In the genomic region with DNA sequence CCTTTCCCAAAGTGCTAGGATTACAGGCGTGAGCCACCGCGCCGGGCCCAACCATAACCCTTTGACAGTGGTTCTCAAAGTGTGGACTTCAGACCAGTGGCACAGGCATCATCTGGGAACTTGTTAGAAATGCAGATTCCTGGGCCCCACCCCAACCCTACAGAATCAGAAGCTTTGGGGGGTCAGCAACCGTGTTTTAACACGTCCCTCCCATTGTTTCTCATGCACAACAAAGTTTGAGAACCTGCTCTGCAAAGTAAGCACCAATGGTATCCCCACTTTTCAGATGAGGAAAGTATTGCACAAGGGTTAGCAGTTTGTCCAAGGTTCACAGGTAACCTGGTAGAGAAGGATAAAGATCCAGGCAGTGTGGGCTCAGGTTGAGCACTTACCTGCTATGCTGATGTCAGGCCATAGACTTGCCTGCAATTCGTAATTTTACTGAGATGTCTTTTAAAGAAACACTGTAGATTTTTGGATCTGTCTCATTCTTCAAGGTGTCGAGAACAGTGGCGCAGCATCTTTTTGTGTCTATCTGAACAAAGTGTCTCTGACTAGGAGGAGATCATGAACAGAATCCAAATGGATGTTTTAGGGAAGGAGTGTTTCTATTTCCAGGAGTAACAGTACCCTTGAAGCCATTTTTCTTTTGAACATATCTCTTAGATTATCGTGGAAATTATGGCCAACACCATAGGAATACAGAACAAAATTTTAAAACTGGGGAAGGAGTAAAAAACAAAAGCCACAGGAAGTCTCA, we compare ENCODE assay signal across 12 cellular contexts. TPM values are rescaled to one million over a fixed set of nuclear protein-coding genes. Genes with fewer than 3 reads are reported as not detected.
DNase-seq lines count a peak whose midpoint lies in the region; ATAC-seq, FAIRE-seq and TF ChIP-seq lines count a peak whose summit lies in the region.
"Had no signal": no experiment of that assay in that cellular context is flagged by ENCODE, and none has a peak within 500 bp of the region (broad histone marks: within the 10 kb centered on the region; RNA-seq: fewer than 3 reads in every experiment).

No MANE protein-coding gene starts in this region.

- intact Hi-C loops in IMR-90 (cut with micrococcal nuclease) (loop anchor here (2.0 kb wide), 1 partner anchor 42 kb away; the partner anchor contains the start of gene SHQ1), K562 (cut with micrococcal nuclease) (no loop called here), left lung (cut with DNase I) (no loop called here)

- H3K4me2 ChIP-seq in IMR-90 (ENCODE audit: low read depth, low read length) (peak overlapping the region; percentile 45), K562 (ENCODE audit: insufficient read depth, low read length) (no peak overlapping the region)

- H3K4me3 ChIP-seq in IMR-90 (ENCODE audit: insufficient read depth, low read depth, low read length) (no peak overlapping the region), K562 (no peak overlapping the region), left lung (no peak overlapping the region)

- H2AK5ac ChIP-seq in IMR-90 (ENCODE audit: low read depth, low read length): peak overlapping the region; percentile 77; the same call in 1 of the 2 replicates

- FAIRE-seq in K562 (lab: Jason Lieb, UNC): no peak

- H2BK15ac ChIP-seq in IMR-90 (ENCODE audit: low read depth, low read length): peak overlapping the region; percentile 97; the same call in 2 of the 3 replicates

- H3K79me2 ChIP-seq in K562 (ENCODE audit: control insufficient read depth, insufficient read depth, low read length): no peaks in the 10 kb centered on the region

- peak overlapping the region; percentile 80 for H3K18ac ChIP-seq in IMR-90 (ENCODE audit: low read depth, low read length)

- H2AFZ ChIP-seq in IMR-90 (replicated peaks; ENCODE audit: low read length, poor library complexity): no peak overlapping the region
- no peak overlapping the region for H2AFZ ChIP-seq in K562 (ENCODE audit: low read depth, low read length)

- H3K27me3 ChIP-seq in IMR-90 (ENCODE audit: control insufficient read depth, insufficient read depth, low read length) (no peaks in the 10 kb centered on the region), K562 (ENCODE audit: control insufficient read depth in 2 of 2, insufficient read depth in 2 of 2, low read length in 2 of 2) (no peaks in the 10 kb centered on the region), left lung (peaks cover 0 to 41% of the 10 kb centered on the region in 2 donors)

- H2AK9ac ChIP-seq in IMR-90 (replicated peaks; ENCODE audit: low read depth, low read length, poor library complexity): no peak overlapping the region

- H3K36me3 ChIP-seq in IMR-90 (ENCODE audit: control insufficient read depth, insufficient read depth, low read length) (peaks cover 1% of the 10 kb centered on the region; the same call in 1 of the 2 replicates), K562 (ENCODE audit: control insufficient read depth, insufficient read depth, low read length) (no peaks in the 10 kb centered on the region), left lung (no peaks in the 10 kb centered on the region)

- H3K4me1 ChIP-seq in IMR-90 (ENCODE audit: control insufficient read depth, insufficient read depth, low read length) (peaks cover 21% of the 10 kb centered on the region), K562 (replicated peaks in 1 of 2; ENCODE audit: control insufficient read depth in 2 of 2, insufficient read depth in 2 of 2, low read length in 2 of 2) (peaks cover 4 to 25% of the 10 kb centered on the region in 2 experiments; a peak in 3 of 5 replicates), left lung (peaks cover 0 to 40% of the 10 kb centered on the region in 2 donors)

- H4K8ac ChIP-seq in IMR-90 (ENCODE audit: low read depth in 2 of 2, low read length in 2 of 2): peak overlapping the region; percentile 44 to 53; a peak in 3 of 4 replicates

- peak overlapping the region; percentile 73 for H3K4ac ChIP-seq in IMR-90 (ENCODE audit: low read depth, low read length)

- in situ Hi-C loops in IMR-90 (cut with MboI; ENCODE audit: low sequenced_read_pairs) (no loop called here), K562 (cut with MboI) (no loop called here)

- DNase-seq in IMR-90: no peak
- DNase-seq in K562 (ENCODE audit: extremely low read depth in 1 of 4, low spot score in 3 of 4): no peak
- DNase-seq in left lung: no peak
- DNase-seq in substantia nigra (lab: John Stamatoyannopoulos, UW): peak in 4 of 49 donors; percentile 23 to 54 (median 26)
- no peak for DNase-seq in NCI-H2081 (lab: John Stamatoyannopoulos, UW)
- no peak for DNase-seq in NCI-H2196 (lab: John Stamatoyannopoulos, UW; ENCODE audit: unreplicated experiment)
- no peak for DNase-seq in activated effector memory CD4-positive, alpha-beta T cell treated with Interleukin-2 at 50 U/mL for 16 hours
- DNase-seq: activated CD4-positive, alpha-beta T cell treated with anti-CD3 and anti-CD28 coated beads, Interleukin-2, amount 50 U/mL, for 48 hours; activated naive CD4-positive, alpha-beta T cell treated with anti-CD3 and anti-CD28 coated beads, Interleukin-2, amount 50 U/mL, for 16 hours; DMS 273 treated with DMSO at 0.1 percent for 48 hours; stimulated activated CD4-positive, alpha-beta T cell treated with anti-CD3 and anti-CD28 coated beads, Interleukin-2, amount 100 ng/mL, for 48 hours had no signal

- H3K9me3 ChIP-seq in IMR-90 (ENCODE audit: control insufficient read depth, insufficient read depth, low read length) (no peaks in the 10 kb centered on the region), K562 (replicated peaks; ENCODE audit: control insufficient read depth, insufficient read depth, low read depth, low read length) (no peaks in the 10 kb centered on the region), left lung (no peaks in the 10 kb centered on the region)

- H3K23ac ChIP-seq in IMR-90 (ENCODE audit: low read depth, low read length): no peak overlapping the region

- H3K14ac ChIP-seq in IMR-90 (replicated peaks; ENCODE audit: low read depth, low read length): peak overlapping the region; percentile 35; the same call in 1 of the 2 replicates

- H2BK5ac ChIP-seq in IMR-90 (ENCODE audit: low read depth, low read length, poor library complexity, severe bottlenecking): peak overlapping the region; percentile 34

- H3K27ac ChIP-seq in IMR-90 (ENCODE audit: insufficient read depth, low read length) (peak overlapping the region; percentile 79; the same call in 1 of the 2 replicates), K562 (ENCODE audit: extremely low read depth, low read depth, low read length) (0 out of 3 replicates have a peak overlapping the region, but pooled peaks have one; percentile 17), left lung (peak overlapping the region; percentile 42 to 81), substantia nigra (ENCODE audit: low read depth, low read length, poor library complexity, severe bottlenecking) (peak overlapping the region; percentile 90)

- dilution Hi-C loops in IMR-90 (cut with HindIII; ENCODE audit: low sequenced_read_pairs, unreplicated experiment): no loop called here

- TF ChIP-seq CTCF in IMR-90 (conservative IDR thresholded peaks at IDR 0.05; ENCODE audit: low read depth, low read length) (no peak), K562 (IDR thresholded peaks at IDR 0.05 in 2 of 3, conservative IDR thresholded peaks at IDR 0.05 in 1 of 3; ENCODE audit: insufficient read depth in 2 of 3, low read depth in 1 of 3, low read length in 3 of 3) (no peak), left lung (IDR thresholded peaks at IDR 0.05) (no peak)

- ATAC-seq in IMR-90 (ENCODE audit: low read depth): no peak
- ATAC-seq in K562: no peak
- ATAC-seq in left lung: no peak
- ATAC-seq in GM21515 (IDR thresholded peaks at IDR 0.05; ENCODE audit: unreplicated experiment): no peak

- TF ChIP-seq EP300 in K562 (IDR thresholded peaks at IDR 0.05; ENCODE audit: low read length): no peak

- H2BK120ac ChIP-seq in IMR-90 (ENCODE audit: low read depth, low read length): peak overlapping the region; percentile 35

- H3K79me1 ChIP-seq in IMR-90 (ENCODE audit: low read depth in 1 of 2, low read length in 2 of 2): peaks cover 0 to 29% of the 10 kb centered on the region in 2 experiments; a peak in 3 of 4 replicates

- H4K20me1 ChIP-seq in IMR-90 (ENCODE audit: insufficient read depth, low read length) (peaks cover 8% of the 10 kb centered on the region; the same call in 1 of the 2 replicates), K562 (replicated peaks; ENCODE audit: control insufficient read depth, insufficient read depth, low read length) (no peaks in the 10 kb centered on the region)

- peak overlapping the region; percentile 75; the same call in 1 of the 2 replicates for H4K5ac ChIP-seq in IMR-90 (ENCODE audit: low read depth, low read length)

- TF ChIP-seq RAD21 in IMR-90 (IDR thresholded peaks at IDR 0.05; ENCODE audit: low read length) (no peak), K562 (CRISPR knock-in tag; conservative IDR thresholded peaks at IDR 0.05 in 1 of 2, IDR thresholded peaks at IDR 0.05 in 1 of 2) (no peak)

- H2BK20ac ChIP-seq in IMR-90 (ENCODE audit: low read depth, low read length): peak overlapping the region; percentile 71

- CTCF ChIA-PET in IMR-90 (lab: Yijun Ruan, JAX) (interaction anchor here (1.0 kb wide), 1 partner anchor 39 kb away, joined by 3 read pairs; no protein-coding TSS in a partner anchor), K562 (lab: Yijun Ruan, JAX; ENCODE audit: low intra/inter-chr PET ratio) (interaction anchor here (1.0 kb wide), 1 partner anchor 39 kb away, joined by 3 read pairs; no protein-coding TSS in a partner anchor)

- no peak overlapping the region for H3K56ac ChIP-seq in IMR-90 (ENCODE audit: extremely low read depth, insufficient read depth, low read length)

- WGBS in IMR-90 (ENCODE audit: extremely low coverage in 2 of 2, insufficient read length in 1 of 2), 2 experiments: 43% methylated on average over 1 of the region's 10 CpGs; no CpG with 5 or more reads in 1 of the 2 experiments
- WGBS in K562 (ENCODE audit: insufficient coverage, low coverage, missing lambda C conversion rate): 79% methylated on average over 10 of the region's 10 CpGs

- no peak for TF ChIP-seq POLR2A in IMR-90 (IDR thresholded peaks at IDR 0.05; ENCODE audit: low read depth, low read length)
- no peak for TF ChIP-seq POLR2A in K562 (conservative IDR thresholded peaks at IDR 0.05)

- H4K91ac ChIP-seq in IMR-90 (ENCODE audit: insufficient read depth, low read depth, low read length): peak overlapping the region; percentile 65

- H3K9ac ChIP-seq in IMR-90 (ENCODE audit: low read depth, low read length): 0 out of 2 replicates have a peak overlapping the region, but pooled peaks have one; percentile 29
- H3K9ac ChIP-seq in K562 (ENCODE audit: insufficient read depth in 1 of 2, low read depth in 2 of 2, low read length in 2 of 2): no peak overlapping the region

- BruUV-seq in IMR-90 (replicated peaks; lab: Mats Ljungman, UMichigan): no TSS peak
- BruUV-seq in K562 (replicated peaks; lab: Mats Ljungman, UMichigan): no TSS peak

- H3K9me1 ChIP-seq in IMR-90 (ENCODE audit: insufficient read depth, low read length) (peaks cover 12% of the 10 kb centered on the region), K562 (ENCODE audit: control insufficient read depth, insufficient read depth, low read length) (no peaks in the 10 kb centered on the region)

- POLR2A ChIA-PET in IMR-90 (lab: Charles Lee; ENCODE audit: unreplicated experiment): no interaction called here
- POLR2A ChIA-PET in K562 (lab: Yijun Ruan, JAX): no interaction called here

RNA-seq across cellular contexts. Expression of gene GXYLT2, which starts 2.5 kb away (rescaled TPM):
- 11.1 and 11.4 TPM in 2 replicates for total RNA-seq in IMR-90 (2012; rRNA removed)
- polyA plus RNA-seq in IMR-90 (2012; rRNA removed): 4.8 and 5.7 TPM in 2 replicates
- polyA plus RNA-seq in IMR-90 (2012; cell fraction: cytosol; rRNA removed): 3.4 and 4.0 TPM in 2 replicates
- polyA plus RNA-seq in IMR-90 (2012; cell fraction: nucleus; rRNA removed; ENCODE audit: low replicate concordance): 1.4 and 7.8 TPM in 2 replicates
- 1.6 and 2.1 TPM in 2 replicates for total RNA-seq in K562 (2011; cell fraction: chromatin; rRNA removed; ENCODE audit: low replicate concordance)
- total RNA-seq in K562 (2011; cell fraction: nucleolus; rRNA removed): 0.92 and 1.0 TPM in 2 replicates
- 2.0 and 4.3 TPM in 2 replicates for total RNA-seq in K562 (2011; cell fraction: nucleoplasm; rRNA removed)
- total RNA-seq in K562 (2014; rRNA removed): 3.1 and 4.8 TPM in 2 replicates
- total RNA-seq in K562 (2014; rRNA removed; fragmentation: Illumina TruSeq; extraction: Trizol): 5.7 and 6.0 TPM in 2 replicates
- 4.1 and 4.9 TPM in 2 replicates for total RNA-seq in K562 (2015; rRNA removed; fragmentation: Illumina TruSeq; extraction: Trizol)
- total RNA-seq in K562 (2021): 4.7 and 5.8 TPM in 2 replicates
- 1.9 and 2.5 TPM in 2 replicates for polyA plus RNA-seq in K562 (2011; rRNA removed)
- 0.92 and 2.9 TPM in 2 replicates for polyA plus RNA-seq in K562 (2011; cell fraction: cytosol; rRNA removed)
- 0.74 and 1.7 TPM in 2 replicates for polyA plus RNA-seq in K562 (2011; cell fraction: nucleus; rRNA removed)
- 2.9 and 3.0 TPM in 2 replicates for polyA plus RNA-seq in K562 (2012)
- polyA plus RNA-seq in K562 (2014; fragmentation: Illumina TruSeq; extraction: Trizol): 3.1 and 3.3 TPM in 2 replicates
- polyA plus RNA-seq in K562 (2014; fragmentation: Nextera tagmentation; extraction: Ambion mirVana): 1 to 10 TPM in 1 of 2 experiments, under 1 TPM in 1; 0.71 to 1.4 TPM
- 2.6 and 4.0 TPM in 2 replicates for polyA plus RNA-seq in K562 (2014; rRNA removed)
- polyA minus RNA-seq in K562 (2011; rRNA and poly(A)+ RNA removed): 1.5 and 3.4 TPM in 2 replicates
- polyA minus RNA-seq in K562 (2011; cell fraction: cytosol; rRNA and poly(A)+ RNA removed): 1.0 and 1.3 TPM in 2 replicates
- 0.54 and 1.7 TPM in 2 replicates for polyA minus RNA-seq in K562 (2011; cell fraction: nucleus; rRNA and poly(A)+ RNA removed)
- total RNA-seq in left lung: 10 to 100 TPM; 12.4 to 27.9 TPM

RNA-seq across cellular contexts. Expression of gene SHQ1, which starts 42.1 kb away (rescaled TPM):
- total RNA-seq in IMR-90 (2012; rRNA removed) (19.4 and 28.6 TPM in 2 replicates), K562 (2014; rRNA removed) (12.8 and 13.9 TPM in 2 replicates), K562 (2014; rRNA removed; fragmentation: Illumina TruSeq; extraction: Trizol) (20.9 and 22.4 TPM in 2 replicates), K562 (2015; rRNA removed; fragmentation: Illumina TruSeq; extraction: Trizol) (17.2 and 17.6 TPM in 2 replicates), K562 (2021) (21.1 and 25.0 TPM in 2 replicates), left lung (10 to 100 TPM; 18.3 to 19.4 TPM)
- polyA plus RNA-seq in IMR-90 (2012; rRNA removed) (8.1 and 10.4 TPM in 2 replicates), K562 (2011; rRNA removed) (9.5 and 14.1 TPM in 2 replicates), K562 (2014; fragmentation: Illumina TruSeq; extraction: Trizol) (14.3 and 15.7 TPM in 2 replicates), K562 (2014; fragmentation: Nextera tagmentation; extraction: Ambion mirVana) (1 to 10 TPM; 9.2 to 9.8 TPM), K562 (2014; rRNA removed) (10.8 and 13.2 TPM in 2 replicates)
- 3.2 and 4.4 TPM in 2 replicates for polyA plus RNA-seq in IMR-90 (2012; cell fraction: cytosol; rRNA removed)
- 1.8 and 9.9 TPM in 2 replicates for polyA plus RNA-seq in IMR-90 (2012; cell fraction: nucleus; rRNA removed; ENCODE audit: low replicate concordance)
- 15.6 and 34.8 TPM in 2 replicates for total RNA-seq in K562 (2011; cell fraction: chromatin; rRNA removed; ENCODE audit: low replicate concordance)
- 12.4 and 20.0 TPM in 2 replicates for total RNA-seq in K562 (2011; cell fraction: nucleolus; rRNA removed)
- 12.4 and 23.8 TPM in 2 replicates for total RNA-seq in K562 (2011; cell fraction: nucleoplasm; rRNA removed)
- polyA plus RNA-seq in K562 (2011; cell fraction: cytosol; rRNA removed): 3.8 and 5.6 TPM in 2 replicates
- polyA plus RNA-seq in K562 (2011; cell fraction: nucleus; rRNA removed): 6.1 and 8.7 TPM in 2 replicates
- 6.7 and 13.0 TPM in 2 replicates for polyA plus RNA-seq in K562 (2012)
- 16.5 and 19.1 TPM in 2 replicates for polyA minus RNA-seq in K562 (2011; rRNA and poly(A)+ RNA removed)
- 8.6 and 12.0 TPM in 2 replicates for polyA minus RNA-seq in K562 (2011; cell fraction: cytosol; rRNA and poly(A)+ RNA removed)
- polyA minus RNA-seq in K562 (2011; cell fraction: nucleus; rRNA and poly(A)+ RNA removed): 26.0 and 26.5 TPM in 2 replicates

Comparison
In these comparisons a context has a peak if more than half of its experiments do, and no peak if none do; other contexts are left out.
1. H3K27ac ChIP-seq: peak in every context shown above with its lines; median percentile 90 in substantia nigra; 79 in IMR-90; 62 in left lung; 17 in K562.